1 cellular context compared by ENCODE assay signal in genomic region chr6:81075974-81076373, GRCh38.
TF ChIP-seq lines count a peak whose summit lies in the region.

No MANE protein-coding gene starts in this region.

TF ChIP-seq in IMR-90, 13 proteins besides CTCF, POLR2A, EP300 and RAD21 (continued from another document):
- TF ChIP-seq, protein P1, sequence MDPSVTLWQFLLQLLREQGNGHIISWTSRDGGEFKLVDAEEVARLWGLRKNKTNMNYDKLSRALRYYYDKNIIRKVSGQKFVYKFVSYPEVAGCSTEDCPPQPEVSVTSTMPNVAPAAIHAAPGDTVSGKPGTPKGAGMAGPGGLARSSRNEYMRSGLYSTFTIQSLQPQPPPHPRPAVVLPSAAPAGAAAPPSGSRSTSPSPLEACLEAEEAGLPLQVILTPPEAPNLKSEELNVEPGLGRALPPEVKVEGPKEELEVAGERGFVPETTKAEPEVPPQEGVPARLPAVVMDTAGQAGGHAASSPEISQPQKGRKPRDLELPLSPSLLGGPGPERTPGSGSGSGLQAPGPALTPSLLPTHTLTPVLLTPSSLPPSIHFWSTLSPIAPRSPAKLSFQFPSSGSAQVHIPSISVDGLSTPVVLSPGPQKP (IDR thresholded peaks at IDR 0.05; ENCODE audit: borderline replicate concordance, low read depth, low read length) = no peak
- no peak for TF ChIP-seq NFE2L2 (IDR thresholded peaks at IDR 0.05; ENCODE audit: low read depth, low read length)
